25 cellular contexts compared by ENCODE assay signal in genomic region chr1:1196431-1197187, GRCh38. TPM values are rescaled to one million over a fixed set of nuclear protein-coding genes. Genes with fewer than 3 reads are reported as not detected.
DNase-seq lines count a peak whose midpoint lies in the region; ATAC-seq, FAIRE-seq and TF ChIP-seq lines count a peak whose summit lies in the region.
"Had no signal": no experiment of that assay in that cellular context is flagged by ENCODE, and none has a peak within 500 bp of the region (broad histone marks: within the 10 kb centered on the region; RNA-seq: fewer than 3 reads in every experiment).

No MANE protein-coding gene starts in this region.

- H3K9me3 ChIP-seq in T-helper 17 cell (ENCODE audit: control insufficient read depth, low read length, poor library complexity, severe bottlenecking) (no peaks in the 10 kb centered on the region), right cardiac atrium (ENCODE audit: control insufficient read depth, low read length) (no peaks in the 10 kb centered on the region)
- H3K9me3 ChIP-seq: thyroid gland had no signal

- no peaks in the 10 kb centered on the region for H3K4me1 Mint-ChIP-seq in CD14-positive monocyte
- peaks cover 2% of the 10 kb centered on the region for H3K4me1 Mint-ChIP-seq in T-helper 17 cell

- no peak overlapping the region for H3K4me3 ChIP-seq in right cardiac atrium (ENCODE audit: low read length)
- H3K4me3 ChIP-seq: cardiac muscle cell, esophagus muscularis mucosa, gastrocnemius medialis, thyroid gland had no signal

- no peak overlapping the region for H3K27ac ChIP-seq in right cardiac atrium (ENCODE audit: low read length)
- H3K27ac ChIP-seq: cardiac muscle cell, esophagus muscularis mucosa, gastrocnemius medialis, HL-60, RWPE1, thyroid gland had no signal

- H3K27me3 Mint-ChIP-seq in CD14-positive monocyte (ENCODE audit: low read depth in 3 of 3) (peaks cover 14 to 32% (median 20%) of the 10 kb centered on the region in 3 donors), T-helper 17 cell (no peaks in the 10 kb centered on the region)
- H3K27me3 Mint-ChIP-seq: IgD-negative memory B cell had no signal

- H3K27ac Mint-ChIP-seq in CD14-positive monocyte (no peak overlapping the region), T-helper 17 cell (peak overlapping the region; percentile 29)
- H3K27ac Mint-ChIP-seq: IgD-negative memory B cell had no signal

- TF ChIP-seq CTCF in CD14-positive monocyte (IDR thresholded peaks at IDR 0.05): no peak

- no peaks in the 10 kb centered on the region for H3K4me1 ChIP-seq in right cardiac atrium (ENCODE audit: control insufficient read depth, insufficient read depth, low read length)
- H3K4me1 ChIP-seq: gastrocnemius medialis had no signal

- peak; percentile 48 for DNase-seq in activated CD8-positive, alpha-beta memory T cell treated with anti-CD3 and anti-CD28 coated beads, Interleukin-2, amount 50 U/mL, for 48 hours
- no peak for DNase-seq in activated CD8-positive, alpha-beta memory T cell treated with anti-CD3 and anti-CD28 coated beads for 24 hours
- DNase-seq in CD14-positive monocyte (ENCODE audit: low spot score) (peak; percentile 36), T-helper 17 cell (peak in 2 of 3 donors; percentile 4 to 9), right cardiac atrium (peak in 2 of 3 donors; percentile 32 to 37), RCC 7860 (ENCODE audit: low spot score) (no peak), dermis blood vessel endothelial cell (no peak)
- DNase-seq: activated CD4-positive, alpha-beta T cell treated with anti-CD3 and anti-CD28 coated beads, Interleukin-2, amount 50 U/mL, for 48 hours; amygdala; gastrocnemius medialis; GDM1; kidney glomerular epithelial cell; mesendoderm; naive B cell; NCI-H1417 treated with DMSO at 0.1 percent for 48 hours; stimulated activated naive CD4-positive, alpha-beta T cell; SW 1271; thyroid gland had no signal

- peaks cover 16 to 30% (median 27%) of the 10 kb centered on the region in 7 donors for H3K9me3 Mint-ChIP-seq in CD14-positive monocyte

- H3K4me3 Mint-ChIP-seq in CD14-positive monocyte: no peak overlapping the region
- H3K4me3 Mint-ChIP-seq in T-helper 17 cell: no peak overlapping the region

- intact Hi-C loops in CD14-positive monocyte (cut with micrococcal nuclease): no loop called here
- intact Hi-C loops in right cardiac atrium (cut with DNase I): no loop called here

- H3K27me3 ChIP-seq in right cardiac atrium (ENCODE audit: control insufficient read depth, insufficient read depth): no peaks in the 10 kb centered on the region
- H3K27me3 ChIP-seq: thyroid gland had no signal

- FAIRE-seq in RCC 7860 (lab: Jason Lieb, UNC): no peak

- 78% methylated on average over 13 of the region's 13 CpGs for WGBS in right cardiac atrium

- H3K36me3 Mint-ChIP-seq in CD14-positive monocyte: no peaks in the 10 kb centered on the region
- no peaks in the 10 kb centered on the region for H3K36me3 Mint-ChIP-seq in T-helper 17 cell (ENCODE audit: low read depth)

- ATAC-seq in T-helper 17 cell (no peak), right cardiac atrium (no peak), GM21526 (IDR thresholded peaks at IDR 0.05; ENCODE audit: low FRiP score, unreplicated experiment) (no peak)
- ATAC-seq: gastrocnemius medialis had no signal

RNA-seq across cellular contexts. Expression of gene TNFRSF18, which starts 9.8 kb away (rescaled TPM):
- polyA plus RNA-seq in CD14-positive monocyte (not detected), right cardiac atrium (0.14 TPM)
- total RNA-seq in T-helper 17 cell (10 to 100 TPM; 47.9 to 80.4 TPM), right cardiac atrium (under 1 TPM in 1 of 4 donors, not detected in 3; 0.38 TPM), dermis blood vessel endothelial cell (1.0 TPM in 1 of 2 replicates, not detected in the other)
- total RNA-seq: cardiac muscle cell, gastrocnemius medialis, M059J had no signal

RNA-seq across cellular contexts. Expression of gene TNFRSF4, which starts 17.3 kb away (rescaled TPM):
- not detected for polyA plus RNA-seq in CD14-positive monocyte
- total RNA-seq in T-helper 17 cell: 100 to 1,000 TPM in 1 of 2 donors, 10 to 100 TPM in 1; 94.7 to 127 TPM
- 1 to 10 TPM; 1.0 to 2.0 (median 1.2) TPM for total RNA-seq in right cardiac atrium
- polyA plus RNA-seq in right cardiac atrium: 2.3 TPM
- 1.8 and 4.8 TPM in 2 replicates for total RNA-seq in dermis blood vessel endothelial cell
- total RNA-seq: cardiac muscle cell, M059J had no signal
- polyA plus RNA-seq: cardiac muscle cell, IgD-negative memory B cell had no signal

RNA-seq across cellular contexts. Expression of gene TTLL10, which starts 22.9 kb away (rescaled TPM):
- polyA plus RNA-seq in CD14-positive monocyte (under 1 TPM in 1 of 2 donors, not detected in 1; 0.06 TPM), right cardiac atrium (0.09 TPM)
- total RNA-seq in T-helper 17 cell (1 to 10 TPM in 1 of 2 donors, under 1 TPM in 1; 0.86 to 2.5 TPM), right cardiac atrium (not detected), dermis blood vessel endothelial cell (not detected in 2 replicates)
- total RNA-seq: cardiac muscle cell, M059J had no signal
- polyA plus RNA-seq: IgD-negative memory B cell had no signal

RNA-seq across cellular contexts. Expression of gene SDF4, which starts 35.2 kb away (rescaled TPM):
- polyA plus RNA-seq in CD14-positive monocyte (10 to 100 TPM; 81.7 to 89.0 TPM), right cardiac atrium (165 TPM)
- total RNA-seq in T-helper 17 cell (100 to 1,000 TPM; 129 to 146 TPM), right cardiac atrium (100 to 1,000 TPM; 156 to 215 (median 168) TPM), dermis blood vessel endothelial cell (122 and 160 TPM in 2 replicates)

RNA-seq across cellular contexts. Expression of gene B3GALT6, which starts 35.4 kb away (rescaled TPM):
- polyA plus RNA-seq in CD14-positive monocyte (1 to 10 TPM; 1.9 to 8.8 TPM), right cardiac atrium (9.1 TPM)
- total RNA-seq in T-helper 17 cell (1 to 10 TPM; 8.4 to 9.4 TPM), right cardiac atrium (10 to 100 TPM; 10.2 to 13.3 (median 12.0) TPM), dermis blood vessel endothelial cell (36.1 and 46.6 TPM in 2 replicates)

Comparison
In these comparisons a context has a peak if more than half of its experiments do, and no peak if none do; other contexts are left out.
1. DNase-seq: peak in activated CD8-positive, alpha-beta memory T cell treated with anti-CD3 and anti-CD28 coated beads, Interleukin-2, amount 50 U/mL, for 48 hours (single experiment), CD14-positive monocyte (single experiment), T-helper 17 cell (2 of 3) and right cardiac atrium (2 of 3); none in activated CD8-positive, alpha-beta memory T cell treated with anti-CD3 and anti-CD28 coated beads for 24 hours (single experiment), RCC 7860 (single experiment) and dermis blood vessel endothelial cell (single experiment).
2. RNA of gene TNFRSF18, which starts 9.8 kb away (total RNA-seq): 47.9 to 80.4 TPM in T-helper 17 cell; 1.0 TPM in dermis blood vessel endothelial cell and 0.38 TPM in right cardiac atrium; every median in the first group is over 10 times any median in the second.
3. RNA of gene TNFRSF4, which starts 17.3 kb away (total RNA-seq): 94.7 to 127 TPM in T-helper 17 cell; 1.8 to 4.8 TPM in dermis blood vessel endothelial cell and 1.0 to 2.0 TPM in right cardiac atrium; every median in the first group is over 10 times any median in the second.